10 cellular contexts compared by ENCODE assay signal in genomic region chr2:71544919-71545571, GRCh38.
DNase-seq lines count a peak whose midpoint lies in the region; ATAC-seq and TF ChIP-seq lines count a peak whose summit lies in the region.
"Had no signal": no experiment of that assay in that cellular context is flagged by ENCODE, and none has a peak within 500 bp of the region (broad histone marks: within the 10 kb centered on the region; RNA-seq: fewer than 3 reads in every experiment).

No MANE protein-coding gene starts in this region.

- no peak overlapping the region for H2AFZ ChIP-seq in neural progenitor cell (replicated peaks)

- CTCF ChIA-PET in CD8-positive, alpha-beta T cell (lab: Charles Lee) = interaction anchor here (0.7 to 3.8 kb wide), 8 partner anchors 10 to 1201 kb away, joined by 3 to 24 read pairs (median 6); no protein-coding TSS in a partner anchor

- no peak overlapping the region for H3K27ac ChIP-seq in CD8-positive, alpha-beta T cell (ENCODE audit: low read depth, low read length)
- no peak overlapping the region for H3K27ac ChIP-seq in neural progenitor cell
- H3K27ac ChIP-seq: foreskin keratinocyte had no signal

- POLR2A ChIA-PET in CD8-positive, alpha-beta T cell (lab: Charles Lee) = no interaction called here

- H3K36me3 ChIP-seq in CD8-positive, alpha-beta T cell (ENCODE audit: insufficient read depth, low read length) = no peaks in the 10 kb centered on the region
- H3K36me3 ChIP-seq in neural progenitor cell = no peaks in the 10 kb centered on the region

- peak overlapping the region; percentile 33 for H3K4me3 ChIP-seq in CD8-positive, alpha-beta T cell (ENCODE audit: low read depth, low read length)
- H3K4me3 ChIP-seq in neural progenitor cell = no peak overlapping the region
- no peak overlapping the region for H3K4me3 ChIP-seq in foreskin fibroblast (ENCODE audit: low read depth in 1 of 2, low read length in 2 of 2)

- H3K27me3 ChIP-seq in CD8-positive, alpha-beta T cell (ENCODE audit: insufficient read depth, low read length) = no peaks in the 10 kb centered on the region
- peaks cover 14% of the 10 kb centered on the region for H3K27me3 ChIP-seq in neural progenitor cell

- H3K36me3 Mint-ChIP-seq in CD8-positive, alpha-beta T cell = no peaks in the 10 kb centered on the region
- H3K36me3 Mint-ChIP-seq in effector memory CD8-positive, alpha-beta T cell (ENCODE audit: insufficient read depth) = no peaks in the 10 kb centered on the region
- no peaks in the 10 kb centered on the region for H3K36me3 Mint-ChIP-seq in natural killer cell treated with Interleukin-12 subunit alpha and Interleukin-12 subunit beta and Interleukin-15 and Interleukin-18, amount 100 ng/mL, for 72 hours
- H3K36me3 Mint-ChIP-seq in neural progenitor cell = no peaks in the 10 kb centered on the region

- TF ChIP-seq CTCF in CD8-positive, alpha-beta T cell (IDR thresholded peaks at IDR 0.05) = no peak
- TF ChIP-seq CTCF in neural progenitor cell (IDR thresholded peaks at IDR 0.05) = no peak
- no peak for TF ChIP-seq CTCF in foreskin fibroblast (IDR thresholded peaks at IDR 0.05; ENCODE audit: low read depth, low read length)

- no peaks in the 10 kb centered on the region for H3K4me1 ChIP-seq in CD8-positive, alpha-beta T cell (ENCODE audit: insufficient read depth, low read length)
- no peaks in the 10 kb centered on the region for H3K4me1 ChIP-seq in neural progenitor cell
- H3K4me1 ChIP-seq: foreskin keratinocyte had no signal

- H3K79me2 ChIP-seq in neural progenitor cell (ENCODE audit: low read depth) = no peaks in the 10 kb centered on the region

- H4K20me1 ChIP-seq in neural progenitor cell (ENCODE audit: low read depth) = no peaks in the 10 kb centered on the region

- no peaks in the 10 kb centered on the region for H3K9me3 ChIP-seq in CD8-positive, alpha-beta T cell (ENCODE audit: low read length)
- H3K9me3 ChIP-seq in neural progenitor cell (ENCODE audit: low read depth) = no peaks in the 10 kb centered on the region

- H3K4me1 Mint-ChIP-seq in CD8-positive, alpha-beta T cell (ENCODE audit: low read depth) = peaks cover 10% of the 10 kb centered on the region
- H3K4me1 Mint-ChIP-seq in effector memory CD8-positive, alpha-beta T cell (ENCODE audit: low read depth in 2 of 2) = peaks cover 4 to 12% of the 10 kb centered on the region in 2 donors
- peaks cover 10 to 14% of the 10 kb centered on the region in 2 donors for H3K4me1 Mint-ChIP-seq in natural killer cell treated with Interleukin-12 subunit alpha and Interleukin-12 subunit beta and Interleukin-15 and Interleukin-18, amount 100 ng/mL, for 72 hours (ENCODE audit: low read depth in 2 of 2)
- peaks cover 3% of the 10 kb centered on the region for H3K4me1 Mint-ChIP-seq in neural progenitor cell

- no peak overlapping the region for H3K27ac Mint-ChIP-seq in CD8-positive, alpha-beta T cell
- H3K27ac Mint-ChIP-seq in effector memory CD8-positive, alpha-beta T cell = no peak overlapping the region
- H3K27ac Mint-ChIP-seq in natural killer cell treated with Interleukin-12 subunit alpha and Interleukin-12 subunit beta and Interleukin-15 and Interleukin-18, amount 100 ng/mL, for 72 hours = peak overlapping the region in 1 of 2 donors; percentile 42
- H3K27ac Mint-ChIP-seq in neural progenitor cell = no peak overlapping the region

- no peak for ATAC-seq in CD8-positive, alpha-beta T cell
- ATAC-seq in effector memory CD8-positive, alpha-beta T cell (replicated peaks) = no peak
- peak in 1 of 2 donors; percentile 29 for ATAC-seq in natural killer cell treated with Interleukin-12 subunit alpha and Interleukin-12 subunit beta and Interleukin-15 and Interleukin-18, amount 100 ng/mL, for 72 hours

- intact Hi-C loops in CD8-positive, alpha-beta T cell (cut with DNase I, micrococcal nuclease) = loop anchor here (1.0 to 10.0 kb wide), 7 partner anchors 252 to 1620 kb away; no protein-coding TSS in a partner anchor

- H3K27me3 Mint-ChIP-seq in CD8-positive, alpha-beta T cell (ENCODE audit: low read depth) = peaks cover 11% of the 10 kb centered on the region
- peaks cover 30 to 45% of the 10 kb centered on the region in 2 donors for H3K27me3 Mint-ChIP-seq in effector memory CD8-positive, alpha-beta T cell
- peaks cover 0 to 12% of the 10 kb centered on the region in 2 donors for H3K27me3 Mint-ChIP-seq in natural killer cell treated with Interleukin-12 subunit alpha and Interleukin-12 subunit beta and Interleukin-15 and Interleukin-18, amount 100 ng/mL, for 72 hours
- H3K27me3 Mint-ChIP-seq in neural progenitor cell (ENCODE audit: insufficient read depth, low read depth) = peaks cover 13% of the 10 kb centered on the region

- H3K9ac ChIP-seq in neural progenitor cell = no peak overlapping the region

- H3K4me2 ChIP-seq in neural progenitor cell = no peak overlapping the region

- no peaks in the 10 kb centered on the region for H3K9me3 Mint-ChIP-seq in CD8-positive, alpha-beta T cell
- no peaks in the 10 kb centered on the region for H3K9me3 Mint-ChIP-seq in effector memory CD8-positive, alpha-beta T cell
- H3K9me3 Mint-ChIP-seq in natural killer cell treated with Interleukin-12 subunit alpha and Interleukin-12 subunit beta and Interleukin-15 and Interleukin-18, amount 100 ng/mL, for 72 hours = no peaks in the 10 kb centered on the region
- H3K9me3 Mint-ChIP-seq in neural progenitor cell = peaks cover 8% of the 10 kb centered on the region

- DNase-seq in CD8-positive, alpha-beta T cell = no peak
- DNase-seq in OCI-M1 (lab: John Stamatoyannopoulos, UW) (peak; percentile 9), neural progenitor cell (ENCODE audit: low spot score) (no peak), NCI-H2081 treated with DMSO at 0.1 percent for 48 hours (lab: John Stamatoyannopoulos, UW) (no peak), foreskin fibroblast (no peak), NAMALWA (ENCODE audit: low spot score) (no peak)
- DNase-seq in effector memory CD8-positive, alpha-beta T cell = no peak
- peak; percentile 60 for DNase-seq in natural killer cell treated with Interleukin-12 subunit alpha and Interleukin-12 subunit beta and Interleukin-15 and Interleukin-18, amount 100 ng/mL, for 72 hours (ENCODE audit: low spot score)
- DNase-seq: NCI-H1048 had no signal

- H3K4me3 Mint-ChIP-seq in CD8-positive, alpha-beta T cell = peak overlapping the region; percentile 74
- peak overlapping the region; percentile 57 to 77 for H3K4me3 Mint-ChIP-seq in effector memory CD8-positive, alpha-beta T cell
- peak overlapping the region; percentile 54 for H3K4me3 Mint-ChIP-seq in natural killer cell treated with Interleukin-12 subunit alpha and Interleukin-12 subunit beta and Interleukin-15 and Interleukin-18, amount 100 ng/mL, for 72 hours
- H3K4me3 Mint-ChIP-seq in neural progenitor cell = no peak overlapping the region

- H3F3A ChIP-seq in neural progenitor cell (ENCODE audit: low read depth) = no peaks in the 10 kb centered on the region

Comparison
In these comparisons a context has a peak if more than half of its experiments do, and no peak if none do; other contexts are left out.
1. DNase-seq: peak in OCI-M1 (single experiment) and natural killer cell treated with Interleukin-12 subunit alpha and Interleukin-12 subunit beta and Interleukin-15 and Interleukin-18, amount 100 ng/mL, for 72 hours (single experiment); none in CD8-positive, alpha-beta T cell (0 of 7), effector memory CD8-positive, alpha-beta T cell (0 of 3), neural progenitor cell (single experiment), NCI-H2081 treated with DMSO at 0.1 percent for 48 hours (single experiment), foreskin fibroblast (0 of 2) and NAMALWA (single experiment).